ENCODE assay signal across 8 cellular contexts in genomic region chr6:63635165-63635562, GRCh38. TPM values are rescaled to one million over a fixed set of nuclear protein-coding genes. Genes with fewer than 3 reads are reported as not detected.
DNase-seq lines count a peak whose midpoint lies in the region; ATAC-seq and TF ChIP-seq lines count a peak whose summit lies in the region.

No MANE protein-coding gene starts in this region.

- ATAC-seq in heart left ventricle = peak in 2 of 4 donors; percentile 0 to 1
- ATAC-seq in Right ventricle myocardium inferior = no peak
- ATAC-seq in HG03439 (IDR thresholded peaks at IDR 0.05; ENCODE audit: unreplicated experiment) = peak; percentile 29
- peak; percentile 1 to 2 for ATAC-seq in lower lobe of right lung

- intact Hi-C loops in heart left ventricle (cut with DNase I) (loop anchor here in 9 of 10 donors (1.0 to 10.0 kb wide), 9 partner anchors 36 to 63 kb away; partner anchors contain the start of genes LOC128125822 (in 8 of the 9) and PTP4A1 (in 8 of the 9)), Right ventricle myocardium inferior (cut with DNase I) (loop anchor here (2.0 to 5.0 kb wide), 3 partner anchors 36 to 62 kb away; partner anchors contain the start of genes LOC128125822 and PTP4A1), lower lobe of right lung (cut with DNase I) (no loop called here), uterus (cut with DNase I; ENCODE audit: low total_unique reads) (no loop called here)

- H3K4me3 ChIP-seq in heart left ventricle (peak overlapping the region; percentile 76 to 97 (median 92)), lower lobe of right lung (peak overlapping the region; percentile 87), uterus (peak overlapping the region; percentile 91 to 95)

- H3K9me3 ChIP-seq in heart left ventricle (no peaks in the 10 kb centered on the region), lower lobe of right lung (no peaks in the 10 kb centered on the region), uterus (no peaks in the 10 kb centered on the region)

- H3K4me1 ChIP-seq in heart left ventricle (peaks cover 6 to 43% (median 34%) of the 10 kb centered on the region in 12 donors), lower lobe of right lung (peaks cover 33% of the 10 kb centered on the region), uterus (peaks cover 8 to 12% of the 10 kb centered on the region in 2 donors)

- H3K27ac ChIP-seq in heart left ventricle (peak overlapping the region; percentile 89 to 98 (median 96)), adipose tissue (ENCODE audit: low read depth, low read length) (peak overlapping the region; percentile 92), lower lobe of right lung (peak overlapping the region; percentile 94), uterus (peak overlapping the region; percentile 97 to 99)

- DNase-seq in heart left ventricle (no peak), Right ventricle myocardium inferior (ENCODE audit: missing footprints) (no peak), lower lobe of right lung (no peak), uterus (no peak), GM19240 (ENCODE audit: insufficient read length, low spot score) (no peak)
- no peak for DNase-seq in stimulated activated CD4-positive, alpha-beta T cell treated with anti-CD3 and anti-CD28 coated beads, Interleukin-15, amount 100 ng/mL, for 24 hours

- TF ChIP-seq CTCF in heart left ventricle (IDR thresholded peaks at IDR 0.05) (no peak), lower lobe of right lung (IDR thresholded peaks at IDR 0.05) (no peak), uterus (IDR thresholded peaks at IDR 0.05) (no peak)

- 1 to 6% (median 4%) methylated on average over 4 of the region's 4 CpGs for WGBS in heart left ventricle, 4 donors
- WGBS in adipose tissue, 3 donors = 2 to 7% (median 6%) methylated on average over 4 of the region's 4 CpGs

- no peaks in the 10 kb centered on the region for H3K36me3 ChIP-seq in heart left ventricle
- no peaks in the 10 kb centered on the region for H3K36me3 ChIP-seq in lower lobe of right lung
- no peaks in the 10 kb centered on the region for H3K36me3 ChIP-seq in uterus

- H3K27me3 ChIP-seq in heart left ventricle (no peaks in the 10 kb centered on the region), lower lobe of right lung (ENCODE audit: low read depth) (no peaks in the 10 kb centered on the region), uterus (no peaks in the 10 kb centered on the region)

- TF ChIP-seq POLR2A in heart left ventricle (IDR thresholded peaks at IDR 0.05) = no peak
- no peak for TF ChIP-seq POLR2A in uterus (IDR thresholded peaks at IDR 0.05)

RNA-seq across cellular contexts. Expression of gene PHF3, which starts 0.4 kb away (rescaled TPM):
- total RNA-seq in heart left ventricle = 10 to 100 TPM; 27.3 to 53.5 (median 34.4) TPM
- polyA plus RNA-seq in heart left ventricle = 1 to 10 TPM; 5.3 to 8.5 TPM
- total RNA-seq in Right ventricle myocardium inferior = 33.4 TPM
- 10 to 100 TPM in 2 of 3 donors, 1 to 10 TPM in 1; 9.8 to 17.2 (median 11.8) TPM for polyA plus RNA-seq in adipose tissue
- 65.4 TPM for total RNA-seq in lower lobe of right lung
- total RNA-seq in uterus = 100 to 1,000 TPM in 2 of 4 donors, 10 to 100 TPM in 2; 65.8 to 144 (median 117) TPM

Comparison
In these comparisons a context has a peak if more than half of its experiments do, and no peak if none do; other contexts are left out.
1. intact Hi-C loops: an anchor here in heart left ventricle (1.0 to 10.0 kb wide) and Right ventricle myocardium inferior (2.0 to 5.0 kb wide); none called in lower lobe of right lung and uterus.